In genomic region chr3:61846488-61846887, GRCh38 we compare ENCODE assay signal across 25 cellular contexts.
DNase-seq lines count a peak whose midpoint lies in the region; ATAC-seq, FAIRE-seq and TF ChIP-seq lines count a peak whose summit lies in the region.
"Had no signal": no experiment of that assay in that cellular context is flagged by ENCODE, and none has a peak within 500 bp of the region (broad histone marks: within the 10 kb centered on the region; RNA-seq: fewer than 3 reads in every experiment).

No MANE protein-coding gene starts in this region.

- H3K23me2 ChIP-seq in H1 (ENCODE audit: low read depth, low read length): no peaks in the 10 kb centered on the region

- H4K20me1 ChIP-seq in H1 (replicated peaks in 1 of 2; ENCODE audit: control insufficient read depth in 1 of 2, insufficient read depth in 2 of 2, low read length in 2 of 2): no peaks in the 10 kb centered on the region

- no TSS peak for BruUV-seq in MCF 10A (replicated peaks; lab: Mats Ljungman, UMichigan)

- H3K4me3 ChIP-seq in breast epithelium (no peak overlapping the region), H1 (ENCODE audit: extremely low read depth in 1 of 4, insufficient read depth in 2 of 4, low read depth in 3 of 4, low read length in 4 of 4) (no peak overlapping the region), lung (no peak overlapping the region), upper lobe of right lung (no peak overlapping the region)
- H3K4me3 ChIP-seq: BLaER1 treated with 17β-estradiol and CSF1 and Interleukin-3, amounts not matched to agents 10 nM and 100 nM; GM23248 had no signal

- H3K36me3 Mint-ChIP-seq in MCF 10A (ENCODE audit: insufficient read depth, unreplicated experiment): no peaks in the 10 kb centered on the region
- H3K36me3 Mint-ChIP-seq: CD4-positive, alpha-beta memory T cell had no signal

- no peak for TF ChIP-seq EP300 in H1 (IDR thresholded peaks at IDR 0.05; ENCODE audit: borderline replicate concordance in 1 of 2, low read depth in 2 of 2, low read length in 2 of 2)

- no peaks in the 10 kb centered on the region for H3K9me3 Mint-ChIP-seq in MCF 10A (ENCODE audit: unreplicated experiment)

- H3K4me1 ChIP-seq in breast epithelium (peaks cover 0 to 6% of the 10 kb centered on the region in 2 donors), H1 (replicated peaks in 1 of 4; ENCODE audit: control insufficient read depth in 3 of 4, insufficient read depth in 4 of 4, low read length in 3 of 4) (peaks cover 6 to 21% (median 16%) of the 10 kb centered on the region in 4 experiments), lung (ENCODE audit: control insufficient read depth in 2 of 2, insufficient read depth in 2 of 2, low read length in 2 of 2) (peaks cover 8 to 26% of the 10 kb centered on the region in 2 donors), upper lobe of right lung (peaks cover 46% of the 10 kb centered on the region)
- H3K4me1 ChIP-seq: Caco-2 had no signal

- intact Hi-C loops in MCF 10A (cut with micrococcal nuclease) (no loop called here), breast epithelium (cut with DNase I; ENCODE audit: low total_unique reads) (no loop called here), upper lobe of right lung (cut with DNase I) (loop anchor here (10.0 kb wide), 1 partner anchor 282 kb away; the partner anchor contains the start of gene PTPRG)

- H3K4ac ChIP-seq in H1 (replicated peaks; ENCODE audit: insufficient read length, low read depth, low read length): no peak overlapping the region

- H3K9me3 ChIP-seq in breast epithelium (no peaks in the 10 kb centered on the region), H1 (ENCODE audit: insufficient read depth in 2 of 2, low read depth in 1 of 2, low read length in 1 of 2) (no peaks in the 10 kb centered on the region), lung (ENCODE audit: control insufficient read depth in 2 of 2, insufficient read depth in 1 of 2, low read length in 1 of 2) (no peaks in the 10 kb centered on the region), upper lobe of right lung (no peaks in the 10 kb centered on the region)
- H3K9me3 ChIP-seq: BLaER1 treated with 17β-estradiol and CSF1 and Interleukin-3, amounts not matched to agents 10 nM and 100 nM; Caco-2 had no signal

- TF ChIP-seq RAD21 in H1 (IDR thresholded peaks at IDR 0.05 in 1 of 2, conservative IDR thresholded peaks at IDR 0.05 in 1 of 2; ENCODE audit: low read depth in 2 of 2, low read length in 2 of 2): no peak

- no peak overlapping the region for H3K9ac ChIP-seq in H1 (replicated peaks in 1 of 4; ENCODE audit: extremely low read depth in 1 of 4, low read depth in 3 of 4, low read length in 3 of 4)
- H3K9ac ChIP-seq: BLaER1 treated with 17β-estradiol and CSF1 and Interleukin-3, amounts not matched to agents 10 nM and 100 nM; GM23248 had no signal

- H2BK5ac ChIP-seq in H1 (ENCODE audit: low read depth, low read length): no peak overlapping the region

- H3K27ac Mint-ChIP-seq in MCF 10A (ENCODE audit: low read depth, unreplicated experiment): peak overlapping the region; percentile 90
- H3K27ac Mint-ChIP-seq: CD4-positive, alpha-beta memory T cell had no signal

- no peak overlapping the region for H2AFZ ChIP-seq in H1 (ENCODE audit: low read length)
- H2AFZ ChIP-seq: GM23248 had no signal

- H3K4me1 Mint-ChIP-seq in MCF 10A (ENCODE audit: insufficient read depth, unreplicated experiment): peaks cover 52% of the 10 kb centered on the region
- H3K4me1 Mint-ChIP-seq: CD4-positive, alpha-beta memory T cell had no signal

- no peaks in the 10 kb centered on the region; the same call in 1 of the 2 replicates for H3K79me1 ChIP-seq in H1 (ENCODE audit: low read depth, low read length)

- CTCF ChIA-PET in MCF 10A (lab: Yijun Ruan, JAX) (interaction anchor here (0.6 to 1.5 kb wide), 5 partner anchors 12 to 343 kb away, joined by 3 to 9 read pairs (median 3); no protein-coding TSS in a partner anchor), H1 (lab: Charles Lee; ENCODE audit: partially characterized antibody) (interaction anchor here (0.7 to 1.4 kb wide), 5 partner anchors 11 to 100 kb away, joined by 3 to 4 read pairs (median 3); no protein-coding TSS in a partner anchor)

- no peak overlapping the region for H2BK120ac ChIP-seq in H1 (replicated peaks; ENCODE audit: low read depth, low read length)

- ATAC-seq in lung (ENCODE audit: insufficient read depth, low FRiP score): no peak
- ATAC-seq in upper lobe of right lung: peak; percentile 43
- no peak for ATAC-seq in GM21423 (IDR thresholded peaks at IDR 0.05; ENCODE audit: unreplicated experiment)

- H2BK12ac ChIP-seq in H1 (ENCODE audit: low read depth, low read length): no peak overlapping the region

- WGBS in H1 (ENCODE audit: extremely low coverage in 1 of 2, insufficient coverage in 1 of 2, insufficient read length in 1 of 2, insufficient replicate concordance in 2 of 2, low coverage in 1 of 2, low lambda C conversion rate in 2 of 2, missing lambda C conversion rate in 1 of 2), 2 experiments: 91% methylated on average over 2 of the region's 2 CpGs; no CpG with 5 or more reads in 1 of the 2 experiments
- WGBS in lung, 2 donors: 77 to 84% methylated on average over 2 of the region's 2 CpGs

- DNase-seq in MCF 10A (ENCODE audit: unreplicated experiment): no peak
- DNase-seq in breast epithelium (ENCODE audit: low spot score in 2 of 2): no peak
- no peak for DNase-seq in H1 (ENCODE audit: low read depth in 1 of 2, low spot score in 2 of 2)
- DNase-seq in lung (ENCODE audit: low spot score): no peak
- no peak for DNase-seq in upper lobe of right lung
- no peak for DNase-seq in NCI-H1092 treated with DMSO at 0.1 percent for 48 hours (lab: John Stamatoyannopoulos, UW)
- DNase-seq in midbrain (lab: John Stamatoyannopoulos, UW): no peak
- DNase-seq: ACHN; Caco-2; CD4-positive, alpha-beta memory T cell; DMS 273 treated with DMSO at 0.1 percent for 48 hours; DMS79 treated with DMSO at 0.1 percent for 48 hours; GM23248; HCEC 1CT; KBM-7; NCI-H1092; NCI-H146; NCI-H2029; NCI-H226; NCI-H510A treated with DMSO at 0.1 percent for 48 hours; NCI-H774; NK-92 treated with Interleukin-12 subunit alpha and Interleukin-12 subunit beta, amount 100 ng/mL, for 24 hours had no signal

- no peak overlapping the region for H2AK5ac ChIP-seq in H1 (ENCODE audit: low read depth, low read length)

- no peaks in the 10 kb centered on the region for H3K27me3 Mint-ChIP-seq in MCF 10A (ENCODE audit: insufficient read depth, unreplicated experiment)
- H3K27me3 Mint-ChIP-seq: CD4-positive, alpha-beta memory T cell had no signal

- H2BK15ac ChIP-seq in H1 (ENCODE audit: low read length): no peak overlapping the region

- H3K4me2 ChIP-seq in H1 (ENCODE audit: insufficient read depth in 1 of 2, low read depth in 2 of 2, low read length in 2 of 2): peak overlapping the region in 1 of 2 experiments; percentile 21; a peak in 1 of 4 replicates

- H4K91ac ChIP-seq in H1 (replicated peaks; ENCODE audit: insufficient read length, low read length): no peak overlapping the region

- H3K79me2 ChIP-seq in H1 (ENCODE audit: control insufficient read depth in 1 of 2, insufficient read depth in 2 of 2, low read length in 2 of 2): peaks cover 0 to 81% of the 10 kb centered on the region in 2 experiments; a peak in 3 of 4 replicates

- no peak overlapping the region for H3K56ac ChIP-seq in H1 (replicated peaks; ENCODE audit: insufficient read length, low read depth, low read length)

- no peak for FAIRE-seq in H1 (lab: Jason Lieb, UNC)

- H3K27me3 ChIP-seq in breast epithelium (no peaks in the 10 kb centered on the region), H1 (replicated peaks in 1 of 4; ENCODE audit: control insufficient read depth in 3 of 4, extremely low read depth in 1 of 4, insufficient read depth in 3 of 4, low read length in 3 of 4) (no peaks in the 10 kb centered on the region), lung (ENCODE audit: control insufficient read depth, insufficient read depth) (no peaks in the 10 kb centered on the region), upper lobe of right lung (no peaks in the 10 kb centered on the region)
- H3K27me3 ChIP-seq: BLaER1 treated with 17β-estradiol and CSF1 and Interleukin-3, amounts not matched to agents 10 nM and 100 nM had no signal

- H4K5ac ChIP-seq in H1 (ENCODE audit: insufficient read length, low read depth, low read length): no peak overlapping the region

- TF ChIP-seq CTCF in MCF 10A (IDR thresholded peaks at IDR 0.05; ENCODE audit: unreplicated experiment): no peak
- TF ChIP-seq CTCF in breast epithelium (IDR thresholded peaks at IDR 0.05): no peak
- no peak for TF ChIP-seq CTCF in H1 (IDR thresholded peaks at IDR 0.05; ENCODE audit: control extremely low read depth in 1 of 3, insufficient read depth in 1 of 3, low read depth in 1 of 3, low read length in 3 of 3)
- TF ChIP-seq CTCF in lung (IDR thresholded peaks at IDR 0.05; ENCODE audit: control extremely low read depth, extremely low read depth): no peak
- TF ChIP-seq CTCF in upper lobe of right lung (IDR thresholded peaks at IDR 0.05): no peak

- H3K4me3 Mint-ChIP-seq in MCF 10A (ENCODE audit: unreplicated experiment): no peak overlapping the region
- H3K4me3 Mint-ChIP-seq: CD4-positive, alpha-beta memory T cell had no signal

- H2BK20ac ChIP-seq in H1 (ENCODE audit: low read length): no peak overlapping the region

- POLR2A ChIA-PET in MCF 10A (lab: Yijun Ruan, JAX) (interaction anchor here (0.9 kb wide), 1 partner anchor 11 kb away, joined by 3 read pairs; no protein-coding TSS in a partner anchor), H1 (lab: Charles Lee; ENCODE audit: partially characterized antibody) (interaction anchor here (0.6 to 1.7 kb wide), 6 partner anchors 10 to 552 kb away, joined by 3 to 4 read pairs (median 4); no protein-coding TSS in a partner anchor)

- no peak overlapping the region for H4K8ac ChIP-seq in H1 (ENCODE audit: extremely low read depth, insufficient read depth, low read length)

- H3K27ac ChIP-seq in breast epithelium (peak overlapping the region in 1 of 2 donors; percentile 81), H1 (ENCODE audit: low read depth, low read length) (no peak overlapping the region), lung (ENCODE audit: low read depth in 1 of 2, low read length in 1 of 2) (peak overlapping the region; percentile 46 to 73), upper lobe of right lung (peak overlapping the region; percentile 79)
- H3K27ac ChIP-seq: 22Rv1; BLaER1 treated with 17β-estradiol and CSF1 and Interleukin-3, amounts not matched to agents 10 nM and 100 nM; GM23248 had no signal

- H3K14ac ChIP-seq in H1 (ENCODE audit: insufficient read length): no peak overlapping the region

- H3K36me3 ChIP-seq in breast epithelium (no peaks in the 10 kb centered on the region), H1 (ENCODE audit: control insufficient read depth in 2 of 4, insufficient read depth in 4 of 4, low read length in 3 of 4) (no peaks in the 10 kb centered on the region), lung (ENCODE audit: control insufficient read depth in 2 of 2, insufficient read depth in 2 of 2, low read length in 2 of 2) (no peaks in the 10 kb centered on the region), upper lobe of right lung (no peaks in the 10 kb centered on the region)
- H3K36me3 ChIP-seq: BLaER1 treated with 17β-estradiol and CSF1 and Interleukin-3, amounts not matched to agents 10 nM and 100 nM had no signal

- H3K18ac ChIP-seq in H1 (ENCODE audit: extremely low read depth, low read length): 0 out of 2 replicates have a peak overlapping the region, but pooled peaks have one; percentile 27

- H3K23ac ChIP-seq in H1 (ENCODE audit: insufficient read length): no peak overlapping the region

- TF ChIP-seq POLR2A in breast epithelium (IDR thresholded peaks at IDR 0.05): no peak
- no peak for TF ChIP-seq POLR2A in H1 (IDR thresholded peaks at IDR 0.05; ENCODE audit: control extremely low read depth in 1 of 2, low read depth in 2 of 2, low read length in 2 of 2)
